8 cellular contexts compared by ENCODE assay signal in genomic region chr11:64744544-64745218, GRCh38. TPM values are rescaled to one million over a fixed set of nuclear protein-coding genes. Genes with fewer than 3 reads are reported as not detected.
DNase-seq lines count a peak whose midpoint lies in the region; ATAC-seq lines count a peak whose summit lies in the region.

No MANE protein-coding gene starts in this region.

- H3K4me1 ChIP-seq in iPS DF 6.9 (ENCODE audit: control insufficient read depth, insufficient read depth, low read length): peaks cover 10% of the 10 kb centered on the region; the same call in 1 of the 2 replicates

- H3K27me3 Mint-ChIP-seq in activated T-helper 2 cell treated with anti-CD3 and anti-CD28 coated beads, Interferon-gamma antibody, Interleukin-2, Interleukin-4, amounts not matched to agents 10 μg/mL and 5 μg/mL and 100 μg/mL, durations not matched to agents 14 hours and 24 hours and 36 hours (ENCODE audit: low read depth): no peaks in the 10 kb centered on the region

- H3K36me3 Mint-ChIP-seq in activated T-helper 2 cell treated with anti-CD3 and anti-CD28 coated beads, Interferon-gamma antibody, Interleukin-2, Interleukin-4, amounts not matched to agents 10 μg/mL and 5 μg/mL and 100 μg/mL, durations not matched to agents 14 hours and 24 hours and 36 hours (ENCODE audit: low read depth): peaks cover 21% of the 10 kb centered on the region

- no peaks in the 10 kb centered on the region for H3K9me3 Mint-ChIP-seq in activated T-helper 2 cell treated with anti-CD3 and anti-CD28 coated beads, Interferon-gamma antibody, Interleukin-2, Interleukin-4, amounts not matched to agents 10 μg/mL and 5 μg/mL and 100 μg/mL, durations not matched to agents 14 hours and 24 hours and 36 hours

- H3K27ac Mint-ChIP-seq in activated T-helper 2 cell treated with anti-CD3 and anti-CD28 coated beads, Interferon-gamma antibody, Interleukin-2, Interleukin-4, amounts not matched to agents 10 μg/mL and 5 μg/mL and 100 μg/mL, durations not matched to agents 14 hours and 24 hours and 36 hours: peak overlapping the region; percentile 88

- H3K9me3 ChIP-seq in iPS DF 6.9 (ENCODE audit: control insufficient read depth, insufficient read depth, low read length): no peaks in the 10 kb centered on the region

- intact Hi-C loops in activated T-helper 2 cell treated with anti-CD3 and anti-CD28 coated beads, Interferon-gamma antibody, Interleukin-2, Interleukin-4, amounts not matched to agents 10 μg/mL and 5 μg/mL and 100 μg/mL, durations not matched to agents 14 hours and 24 hours and 36 hours (cut with micrococcal nuclease): loop anchor here (2.0 kb wide), 2 partner anchors 22 to 34 kb away; partner anchors contain the start of gene SF1

- no peaks in the 10 kb centered on the region; the same call in 1 of the 2 replicates for H3K27me3 ChIP-seq in iPS DF 6.9 (ENCODE audit: control insufficient read depth, insufficient read depth, low read length)

- ATAC-seq in HG03159 (IDR thresholded peaks at IDR 0.05; ENCODE audit: unreplicated experiment): peak; percentile 30
- no peak for ATAC-seq in HG03565 (IDR thresholded peaks at IDR 0.05; ENCODE audit: unreplicated experiment)
- no peak for ATAC-seq in esophagus mucosa
- ATAC-seq in HG03469 (IDR thresholded peaks at IDR 0.05; ENCODE audit: unreplicated experiment): no peak

- H3K27ac ChIP-seq in iPS DF 6.9 (ENCODE audit: low read length): no peak overlapping the region

- H3K4me3 ChIP-seq in iPS DF 6.9 (ENCODE audit: low read length): peak overlapping the region; percentile 36; the same call in 1 of the 2 replicates

- peaks cover 27% of the 10 kb centered on the region for H3K4me1 Mint-ChIP-seq in activated T-helper 2 cell treated with anti-CD3 and anti-CD28 coated beads, Interferon-gamma antibody, Interleukin-2, Interleukin-4, amounts not matched to agents 10 μg/mL and 5 μg/mL and 100 μg/mL, durations not matched to agents 14 hours and 24 hours and 36 hours (ENCODE audit: low read depth)

- WGBS in iPS DF 6.9 (ENCODE audit: insufficient coverage, insufficient read length): no CpG with 5 or more reads among the region's 92 CpGs

- peak overlapping the region; percentile 86 for H3K4me3 Mint-ChIP-seq in activated T-helper 2 cell treated with anti-CD3 and anti-CD28 coated beads, Interferon-gamma antibody, Interleukin-2, Interleukin-4, amounts not matched to agents 10 μg/mL and 5 μg/mL and 100 μg/mL, durations not matched to agents 14 hours and 24 hours and 36 hours (ENCODE audit: low read depth)

- H3K36me3 ChIP-seq in iPS DF 6.9 (ENCODE audit: control insufficient read depth, insufficient read depth, low read length): no peaks in the 10 kb centered on the region

- peak; percentile 55 for DNase-seq in activated T-helper 2 cell treated with anti-CD3 and anti-CD28 coated beads, Interferon-gamma antibody, Interleukin-2, Interleukin-4, amounts not matched to agents 10 μg/mL and 5 μg/mL and 100 μg/mL, durations not matched to agents 14 hours and 24 hours and 36 hours (ENCODE audit: low spot score)
- DNase-seq in iPS DF 6.9 (ENCODE audit: low read depth, low spot score) (no peak), GF-D8 (lab: John Stamatoyannopoulos, UW) (no peak)
- DNase-seq in stimulated activated naive CD4-positive, alpha-beta T cell treated with Interleukin-2 at 50 U/mL for 16 hours (lab: John Stamatoyannopoulos, UW): peak; percentile 41

RNA-seq across cellular contexts. Expression of gene RASGRP2, which starts 0.7 kb away (rescaled TPM):
- total RNA-seq in activated T-helper 2 cell treated with anti-CD3 and anti-CD28 coated beads, Interferon-gamma antibody, Interleukin-2, Interleukin-4, amounts not matched to agents 10 μg/mL and 5 μg/mL and 100 μg/mL, durations not matched to agents 14 hours and 24 hours and 36 hours: 19.6 and 20.9 TPM in 2 replicates
- 1.1 TPM for total RNA-seq in esophagus mucosa

RNA-seq across cellular contexts. Expression of gene PYGM, which starts 15.1 kb away (rescaled TPM):
- total RNA-seq in activated T-helper 2 cell treated with anti-CD3 and anti-CD28 coated beads, Interferon-gamma antibody, Interleukin-2, Interleukin-4, amounts not matched to agents 10 μg/mL and 5 μg/mL and 100 μg/mL, durations not matched to agents 14 hours and 24 hours and 36 hours: 1.9 and 2.0 TPM in 2 replicates
- total RNA-seq in esophagus mucosa: 0.44 TPM

RNA-seq across cellular contexts. Expression of gene NRXN2, which starts 21.7 kb away (rescaled TPM):
- total RNA-seq in activated T-helper 2 cell treated with anti-CD3 and anti-CD28 coated beads, Interferon-gamma antibody, Interleukin-2, Interleukin-4, amounts not matched to agents 10 μg/mL and 5 μg/mL and 100 μg/mL, durations not matched to agents 14 hours and 24 hours and 36 hours: 0.05 TPM in 1 of 2 replicates, not detected in the other
- total RNA-seq in esophagus mucosa: 0.12 TPM

RNA-seq across cellular contexts. Expression of gene SF1, which starts 33.7 kb away (rescaled TPM):
- total RNA-seq in activated T-helper 2 cell treated with anti-CD3 and anti-CD28 coated beads, Interferon-gamma antibody, Interleukin-2, Interleukin-4, amounts not matched to agents 10 μg/mL and 5 μg/mL and 100 μg/mL, durations not matched to agents 14 hours and 24 hours and 36 hours: 460 and 461 TPM in 2 replicates
- total RNA-seq in esophagus mucosa: 129 TPM

RNA-seq across cellular contexts. Expression of gene MAP4K2, which starts 58.3 kb away (rescaled TPM):
- 72.1 and 77.5 TPM in 2 replicates for total RNA-seq in activated T-helper 2 cell treated with anti-CD3 and anti-CD28 coated beads, Interferon-gamma antibody, Interleukin-2, Interleukin-4, amounts not matched to agents 10 μg/mL and 5 μg/mL and 100 μg/mL, durations not matched to agents 14 hours and 24 hours and 36 hours
- total RNA-seq in esophagus mucosa: 5.4 TPM

Comparison
In these comparisons a context has a peak if more than half of its experiments do, and no peak if none do; other contexts are left out.
1. DNase-seq: peak in activated T-helper 2 cell treated with anti-CD3 and anti-CD28 coated beads, Interferon-gamma antibody, Interleukin-2, Interleukin-4, amounts not matched to agents 10 μg/mL and 5 μg/mL and 100 μg/mL, durations not matched to agents 14 hours and 24 hours and 36 hours (single experiment) and stimulated activated naive CD4-positive, alpha-beta T cell treated with Interleukin-2 at 50 U/mL for 16 hours (single experiment); none in iPS DF 6.9 (single experiment) and GF-D8 (single experiment).